Comparison of ENCODE assay signal across 9 cellular contexts in the genomic region with DNA sequence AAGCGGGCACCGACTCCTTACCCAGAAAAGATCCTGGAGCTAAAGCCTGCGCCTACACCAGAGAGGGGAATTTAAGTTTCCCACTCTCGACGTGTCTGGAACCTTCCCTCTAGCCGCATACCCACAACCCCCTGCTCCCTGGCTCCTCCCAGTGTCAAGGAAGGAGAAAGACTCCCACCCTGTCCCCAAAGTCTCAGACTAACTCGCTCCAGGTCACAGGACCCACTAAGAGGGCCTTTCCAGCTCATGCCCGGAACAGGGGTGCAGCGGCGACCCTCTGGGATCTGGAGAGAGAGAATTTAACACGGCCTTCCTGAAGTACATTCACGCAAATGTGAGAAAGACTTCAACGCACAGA. TPM values are rescaled to one million over a fixed set of nuclear protein-coding genes. Genes with fewer than 3 reads are reported as not detected.
DNase-seq lines count a peak whose midpoint lies in the region; ATAC-seq and TF ChIP-seq lines count a peak whose summit lies in the region.
"Had no signal": no experiment of that assay in that cellular context is flagged by ENCODE, and none has a peak within 500 bp of the region (broad histone marks: within the 10 kb centered on the region; RNA-seq: fewer than 3 reads in every experiment).

No MANE protein-coding gene starts in this region.

- H3K4me1 ChIP-seq in cardiac muscle cell (ENCODE audit: low read depth) = peaks cover 8% of the 10 kb centered on the region

- H3K9me3 ChIP-seq in cardiac muscle cell (ENCODE audit: low read depth) = no peaks in the 10 kb centered on the region

- no peaks in the 10 kb centered on the region; the same call in 1 of the 2 replicates for H3K9me3 Mint-ChIP-seq in HFFc6

- no peaks in the 10 kb centered on the region for H3K36me3 Mint-ChIP-seq in HFFc6 (ENCODE audit: low read depth)

- no peak overlapping the region for H3K27ac ChIP-seq in cardiac muscle cell

- H3K27me3 Mint-ChIP-seq in HFFc6 (ENCODE audit: insufficient read depth) = peaks cover 51% of the 10 kb centered on the region

- peaks cover 7% of the 10 kb centered on the region; the same call in 1 of the 2 replicates for H3K4me1 Mint-ChIP-seq in HFFc6 (ENCODE audit: low read depth)

- ATAC-seq in HG03045 (IDR thresholded peaks at IDR 0.05; ENCODE audit: unreplicated experiment) (no peak), GM18858 (IDR thresholded peaks at IDR 0.05; ENCODE audit: unreplicated experiment) (no peak)

- H3K36me3 ChIP-seq in cardiac muscle cell = no peaks in the 10 kb centered on the region

- no peak for TF ChIP-seq CTCF in GM10266 (IDR thresholded peaks at IDR 0.05; ENCODE audit: control insufficient read depth, insufficient read depth, low read depth, missing control alignments)
- no peak for TF ChIP-seq CTCF in cardiac muscle cell (IDR thresholded peaks at IDR 0.05; ENCODE audit: low read depth, low read length)
- TF ChIP-seq CTCF in HFFc6 (IDR thresholded peaks at IDR 0.05) = no peak

- no peak overlapping the region for H3K4me3 Mint-ChIP-seq in HFFc6

- H3K4me3 ChIP-seq in cardiac muscle cell = peak overlapping the region; percentile 10

- H3K27me3 ChIP-seq in cardiac muscle cell = peaks cover 100% of the 10 kb centered on the region

- intact Hi-C loops in posterior cingulate gyrus (cut with DNase I) = loop anchor here (5.0 kb wide), 1 partner anchor 415 kb away; no protein-coding TSS in a partner anchor

- peak; percentile 49 for DNase-seq in GM10266 (ENCODE audit: extremely low spot score)
- peak; percentile 40 for DNase-seq in RPMI7951 (ENCODE audit: low read depth)
- no peak for DNase-seq in cardiac muscle cell (ENCODE audit: low read depth in 1 of 2, low spot score in 1 of 2)
- peak in 6 of 10 donors; percentile 17 to 84 (median 62) for DNase-seq in posterior cingulate gyrus
- no peak for DNase-seq in retina
- no peak for DNase-seq in HFFc6

- H3K27ac Mint-ChIP-seq in HFFc6 = no peak overlapping the region

RNA-seq across cellular contexts. Expression of gene LINC00237, which starts 3.9 kb away (rescaled TPM):
- total RNA-seq in RPMI7951 (2014; rRNA removed; shearing (Covaris generic)) = not detected in 2 replicates
- total RNA-seq in cardiac muscle cell = not detected in 2 replicates
- polyA plus RNA-seq in cardiac muscle cell = not detected in 2 replicates
- not detected for total RNA-seq in HFFc6 (2021; fragmentation: NEBNext Ultra II Directional; extraction: Animal tissue kit (Norgen Biotek cat#: 25700))
- total RNA-seq: subcutaneous adipose tissue had no signal

RNA-seq across cellular contexts. Expression of gene KIZ, which starts 23.7 kb away (rescaled TPM):
- 13.0 and 15.7 TPM in 2 replicates for total RNA-seq in RPMI7951 (2014; rRNA removed; shearing (Covaris generic))
- 21.9 and 55.4 TPM in 2 replicates for total RNA-seq in cardiac muscle cell
- 11.0 and 28.4 TPM in 2 replicates for polyA plus RNA-seq in cardiac muscle cell
- 10 to 100 TPM; 11.5 to 18.8 (median 14.0) TPM for total RNA-seq in HFFc6 (2021; fragmentation: NEBNext Ultra II Directional; extraction: Animal tissue kit (Norgen Biotek cat#: 25700))

Comparison
In these comparisons a context has a peak if more than half of its experiments do, and no peak if none do; other contexts are left out.
1. DNase-seq: peak in GM10266 (single experiment), RPMI7951 (single experiment) and posterior cingulate gyrus (6 of 10); none in cardiac muscle cell (0 of 2), retina (single experiment) and HFFc6 (single experiment).